Comparison of ENCODE assay signal across 8 cellular contexts in genomic region chr1:53860967-53861411, GRCh38. TPM values are rescaled to one million over a fixed set of nuclear protein-coding genes. Genes with fewer than 3 reads are reported as not detected.
DNase-seq lines count a peak whose midpoint lies in the region; ATAC-seq and TF ChIP-seq lines count a peak whose summit lies in the region.

No MANE protein-coding gene starts in this region.

- no peaks in the 10 kb centered on the region for H3K27me3 ChIP-seq in A673 (replicated peaks; ENCODE audit: insufficient read depth, low read depth, low read length, poor library complexity)
- H3K27me3 ChIP-seq in body of pancreas: no peaks in the 10 kb centered on the region

- CTCF ChIA-PET in A673 (lab: Charles Lee): interaction anchor here (0.5 to 1.6 kb wide), 2 partner anchors 9 to 88 kb away, joined by 4 to 5 read pairs; no protein-coding TSS in a partner anchor

- intact Hi-C loops in A673 (cut with micrococcal nuclease; ENCODE audit: unreplicated experiment) (loop anchor here (1.0 kb wide), 1 partner anchor 88 kb away; no protein-coding TSS in a partner anchor), body of pancreas (cut with DNase I) (loop anchor here (10.0 kb wide), 1 partner anchor 94 kb away; no protein-coding TSS in a partner anchor)

- H3K9me3 ChIP-seq in A673 (ENCODE audit: low read depth, low read length, poor library complexity, severe bottlenecking) (no peaks in the 10 kb centered on the region), body of pancreas (no peaks in the 10 kb centered on the region)

- peaks cover 6% of the 10 kb centered on the region for H3K4me1 ChIP-seq in A673 (ENCODE audit: insufficient read depth, low read length, poor library complexity, severe bottlenecking)
- H3K4me1 ChIP-seq in body of pancreas: no peaks in the 10 kb centered on the region

- POLR2A ChIA-PET in A673 (lab: Charles Lee; ENCODE audit: low non-redundant PET): no interaction called here

- no peaks in the 10 kb centered on the region for H3K36me3 ChIP-seq in A673 (ENCODE audit: insufficient read depth, low read length, poor library complexity, severe bottlenecking)
- peaks cover 12 to 13% of the 10 kb centered on the region in 2 donors for H3K36me3 ChIP-seq in body of pancreas (replicated peaks in 1 of 2; ENCODE audit: insufficient read depth in 1 of 2, low read depth in 2 of 2)

- H3K27ac ChIP-seq in A673 (ENCODE audit: low read depth, low read length, poor library complexity, severe bottlenecking) (no peak overlapping the region), body of pancreas (no peak overlapping the region)

- TF ChIP-seq POLR2A in NB4 (IDR thresholded peaks at IDR 0.05; ENCODE audit: extremely low read depth, insufficient read length) (no peak), body of pancreas (IDR thresholded peaks at IDR 0.05) (no peak)

- ATAC-seq in body of pancreas: peak; percentile 66
- no peak for ATAC-seq in GM21825 (IDR thresholded peaks at IDR 0.05; ENCODE audit: unreplicated experiment)

- peak; percentile 66 for TF ChIP-seq CTCF in A673 (conservative IDR thresholded peaks at IDR 0.05; ENCODE audit: low read depth, low read length)
- peak; percentile 93 for TF ChIP-seq CTCF in GM12873 (IDR thresholded peaks at IDR 0.05; ENCODE audit: insufficient read depth, low read depth, low read length, missing control alignments)
- peak; percentile 81 for TF ChIP-seq CTCF in NB4 (IDR thresholded peaks at IDR 0.05; ENCODE audit: low read depth, low read length)
- TF ChIP-seq CTCF in body of pancreas (IDR thresholded peaks at IDR 0.05): peak; percentile 17 to 76 (median 68)

- no TSS peak for BruUV-seq in A673 (replicated peaks; lab: Mats Ljungman, UMichigan)

- DNase-seq in A673 (ENCODE audit: low spot score) (peak; percentile 55), NB4 (ENCODE audit: low read depth) (peak; percentile 67), T follicular helper cell (ENCODE audit: low read depth) (peak; percentile 33), body of pancreas (peak; percentile 30 to 54 (median 49)), inferior parietal cortex (ENCODE audit: extremely low spot score) (peak; percentile 66)
- DNase-seq in stimulated activated CD4-positive, alpha-beta T cell treated with anti-CD3 and anti-CD28 coated beads, Interleukin-2, amount 100 ng/mL, for 48 hours: peak; percentile 19 to 31

- no peak overlapping the region for H3K4me3 ChIP-seq in A673 (ENCODE audit: low read depth, low read length, poor library complexity, severe bottlenecking)
- H3K4me3 ChIP-seq in NB4 (ENCODE audit: low read depth, low read length): no peak overlapping the region
- H3K4me3 ChIP-seq in body of pancreas: no peak overlapping the region

RNA-seq across cellular contexts. Expression of gene NDC1, which starts 22.9 kb away (rescaled TPM):
- 22.2 and 26.6 TPM in 2 replicates for total RNA-seq in A673 (2021)
- total RNA-seq in body of pancreas: 1 to 10 TPM; 2.3 to 7.3 TPM

RNA-seq across cellular contexts. Expression of gene YIPF1, which starts 28.6 kb away (rescaled TPM):
- total RNA-seq in A673 (2021): 7.8 and 8.5 TPM in 2 replicates
- 10 to 100 TPM; 16.1 to 21.1 TPM for total RNA-seq in body of pancreas

RNA-seq across cellular contexts. Expression of gene DIO1, which starts 33.0 kb away (rescaled TPM):
- total RNA-seq in A673 (2021) (not detected in 2 replicates), body of pancreas (not detected)
